22 cellular contexts compared by ENCODE assay signal in the genomic region with DNA sequence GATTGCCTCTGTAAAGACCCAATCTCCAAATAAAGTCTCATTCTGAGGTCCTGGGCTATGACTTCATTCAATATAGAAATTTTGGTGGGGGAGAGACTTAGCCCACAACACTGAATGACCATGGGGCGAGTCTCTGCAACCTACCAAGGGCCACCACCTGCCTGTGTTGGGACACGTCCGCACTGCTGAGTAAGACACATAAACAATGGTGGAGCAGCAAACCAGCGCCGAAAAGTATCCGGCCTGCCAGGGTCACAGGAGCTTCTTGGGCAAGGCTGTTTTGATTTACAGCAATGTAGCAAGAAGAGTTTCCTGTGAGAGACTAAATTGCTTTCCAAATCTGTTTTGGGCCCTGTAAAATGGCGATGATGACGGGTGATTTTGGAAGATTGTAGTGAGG.
"Had no signal": no experiment of that assay in that cellular context is flagged by ENCODE, and none has a peak within 500 bp of the region (broad histone marks: within the 10 kb centered on the region; RNA-seq: fewer than 3 reads in every experiment).

No MANE protein-coding gene starts in this region.

- H3K4me3 ChIP-seq: esophagus muscularis mucosa, gastrocnemius medialis, right lobe of liver, upper lobe of left lung had no signal

- H3K9me3 Mint-ChIP-seq: activated CD8-positive, alpha-beta T cell treated with anti-CD3 and anti-CD28 coated beads for 36 hours; activated naive CD4-positive, alpha-beta T cell treated with anti-CD3 and anti-CD28 coated beads, Interleukin-2, amount 50 U/mL, for 24 hours; memory B cell; nephron progenitor cell had no signal

- H3K4me1 Mint-ChIP-seq: activated CD4-positive, alpha-beta T cell treated with anti-CD3 and anti-CD28 coated beads, Interleukin-2, amount 10 ng/mL, durations not matched to agents 7 days and 5 days; activated CD8-positive, alpha-beta memory T cell treated with anti-CD3 and anti-CD28 coated beads, Interleukin-2, amount 10 ng/mL, durations not matched to agents 7 days and 5 days; activated naive CD4-positive, alpha-beta T cell treated with anti-CD3 and anti-CD28 coated beads, Interleukin-2, amount 50 U/mL, for 24 hours; memory B cell had no signal

- H3K4me1 ChIP-seq: esophagus muscularis mucosa, gastrocnemius medialis, right lobe of liver, upper lobe of left lung had no signal

- H3K36me3 ChIP-seq: esophagus muscularis mucosa, gastrocnemius medialis, right lobe of liver, upper lobe of left lung had no signal

- DNase-seq: activated CD4-positive, alpha-beta T cell treated with anti-CD3 and anti-CD28 coated beads, Interleukin-2, amount 10 ng/mL, durations not matched to agents 7 days and 5 days; activated CD8-positive, alpha-beta memory T cell treated with anti-CD3 and anti-CD28 coated beads, Interleukin-2, amount 10 ng/mL, durations not matched to agents 7 days and 5 days; activated CD8-positive, alpha-beta T cell treated with anti-CD3 and anti-CD28 coated beads for 36 hours; activated gamma-delta T cell treated with Interleukin-2 at 50 U/mL for 16 hours; caudate nucleus; dermis blood vessel endothelial cell; effector CD8-positive, alpha-beta T cell; gastrocnemius medialis; hippocampal formation; left cardiac atrium; nephron progenitor cell; occipital lobe; right lobe of liver; stimulated activated CD4-positive, alpha-beta T cell treated with anti-CD3 and anti-CD28 coated beads, Interleukin-4, amount 100 ng/mL, for 24 hours; stimulated activated naive CD4-positive, alpha-beta T cell treated with Interleukin-2 at 50 U/mL for 16 hours; upper lobe of left lung had no signal

- H3K9me3 ChIP-seq: esophagus muscularis mucosa, gastrocnemius medialis, right lobe of liver, upper lobe of left lung had no signal

- FAIRE-seq: islet of Langerhans had no signal

- H3K27me3 Mint-ChIP-seq: activated CD4-positive, alpha-beta T cell treated with anti-CD3 and anti-CD28 coated beads, Interleukin-2, amount 10 ng/mL, durations not matched to agents 7 days and 5 days; activated CD8-positive, alpha-beta memory T cell treated with anti-CD3 and anti-CD28 coated beads, Interleukin-2, amount 10 ng/mL, durations not matched to agents 7 days and 5 days; activated CD8-positive, alpha-beta T cell treated with anti-CD3 and anti-CD28 coated beads for 36 hours had no signal

- ATAC-seq: activated CD4-positive, CD25-positive, alpha-beta regulatory T cell treated with anti-CD3 and anti-CD28 coated beads, Interleukin-2, amount 50 U/mL, for 24 hours; activated CD8-positive, alpha-beta memory T cell treated with anti-CD3 and anti-CD28 coated beads, Interleukin-2, amount 10 ng/mL, durations not matched to agents 7 days and 5 days; activated CD8-positive, alpha-beta T cell treated with anti-CD3 and anti-CD28 coated beads for 36 hours; left cardiac atrium; right lobe of liver had no signal

- H3K4me3 Mint-ChIP-seq: activated CD4-positive, alpha-beta T cell treated with anti-CD3 and anti-CD28 coated beads, Interleukin-2, amount 10 ng/mL, durations not matched to agents 7 days and 5 days; activated CD8-positive, alpha-beta memory T cell treated with anti-CD3 and anti-CD28 coated beads, Interleukin-2, amount 10 ng/mL, durations not matched to agents 7 days and 5 days; activated CD8-positive, alpha-beta T cell treated with anti-CD3 and anti-CD28 coated beads for 36 hours; activated naive CD4-positive, alpha-beta T cell treated with anti-CD3 and anti-CD28 coated beads, Interleukin-2, amount 50 U/mL, for 24 hours; brain; memory B cell; nephron progenitor cell had no signal

- H3K27me3 ChIP-seq: gastrocnemius medialis, right lobe of liver, upper lobe of left lung had no signal

- H3K36me3 Mint-ChIP-seq: activated CD8-positive, alpha-beta memory T cell treated with anti-CD3 and anti-CD28 coated beads, Interleukin-2, amount 10 ng/mL, durations not matched to agents 7 days and 5 days; activated naive CD4-positive, alpha-beta T cell treated with anti-CD3 and anti-CD28 coated beads, Interleukin-2, amount 50 U/mL, for 24 hours; brain; memory B cell had no signal

- H3K27ac Mint-ChIP-seq: activated CD4-positive, alpha-beta T cell treated with anti-CD3 and anti-CD28 coated beads, Interleukin-2, amount 10 ng/mL, durations not matched to agents 7 days and 5 days; activated CD8-positive, alpha-beta memory T cell treated with anti-CD3 and anti-CD28 coated beads, Interleukin-2, amount 10 ng/mL, durations not matched to agents 7 days and 5 days; activated CD8-positive, alpha-beta T cell treated with anti-CD3 and anti-CD28 coated beads for 36 hours; activated naive CD4-positive, alpha-beta T cell treated with anti-CD3 and anti-CD28 coated beads, Interleukin-2, amount 50 U/mL, for 24 hours; memory B cell; nephron progenitor cell had no signal

- H3K27ac ChIP-seq: esophagus muscularis mucosa, gastrocnemius medialis, right lobe of liver, upper lobe of left lung had no signal
